ENCODE assay signal across 8 cellular contexts in the genomic region with DNA sequence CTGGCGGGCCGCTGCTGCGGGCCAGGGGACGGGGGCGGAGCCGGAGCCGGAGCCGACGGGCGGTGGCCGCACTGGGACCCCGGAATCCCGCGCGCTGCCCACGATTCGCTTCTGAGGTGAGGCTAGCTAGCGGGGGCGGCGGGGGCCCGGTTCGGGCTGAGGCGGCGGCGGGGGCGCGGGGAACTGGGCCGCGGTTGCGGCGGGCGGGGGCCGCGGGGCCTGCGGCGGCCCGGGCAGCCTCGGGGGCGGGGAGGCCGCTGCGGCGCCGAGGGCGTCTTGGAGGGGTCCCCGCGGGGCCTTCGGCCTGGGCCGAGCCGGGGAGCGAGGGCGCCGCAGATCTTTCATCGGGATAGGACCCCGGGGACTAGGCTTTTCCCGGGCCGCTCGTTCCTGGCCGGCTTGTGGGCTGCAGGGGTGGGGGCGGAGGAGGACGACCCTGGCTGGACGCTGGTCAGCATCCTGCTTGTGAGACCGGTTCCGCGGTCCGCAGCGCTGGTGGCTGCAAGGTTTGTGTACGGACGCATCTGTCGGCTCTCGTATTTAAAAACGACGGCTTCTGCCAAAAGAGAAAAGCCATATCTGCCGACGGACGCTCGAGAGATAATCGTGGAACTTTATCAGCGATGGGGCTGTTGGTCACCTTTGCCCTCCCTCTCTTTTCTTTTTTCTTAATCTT. TPM values are rescaled to one million over a fixed set of nuclear protein-coding genes. Genes with fewer than 3 reads are reported as not detected.
DNase-seq lines count a peak whose midpoint lies in the region; ATAC-seq and TF ChIP-seq lines count a peak whose summit lies in the region.

No MANE protein-coding gene starts in this region.

- TF ChIP-seq CTCF in DND-41 (IDR thresholded peaks at IDR 0.05; ENCODE audit: borderline replicate concordance, extremely low read depth, low read length, poor library complexity, severe bottlenecking) (no peak), cardiac fibroblast (IDR thresholded peaks at IDR 0.05; ENCODE audit: low read depth, low read length) (no peak), stomach (IDR thresholded peaks at IDR 0.05) (no peak)

- peak overlapping the region; percentile 76 for H3K4me2 ChIP-seq in DND-41 (ENCODE audit: insufficient read depth, low read length)

- H3K27me3 ChIP-seq in DND-41 (ENCODE audit: insufficient read depth, low read length, poor library complexity) = no peaks in the 10 kb centered on the region
- no peaks in the 10 kb centered on the region for H3K27me3 ChIP-seq in stomach

- peaks cover 4% of the 10 kb centered on the region for H3K9me3 ChIP-seq in DND-41 (ENCODE audit: insufficient read depth, low read length, severe bottlenecking)
- H3K9me3 ChIP-seq in stomach = no peaks in the 10 kb centered on the region

- H3K79me2 ChIP-seq in DND-41 (ENCODE audit: insufficient read depth, low read length) = peaks cover 68% of the 10 kb centered on the region

- ATAC-seq in DND-41 (ENCODE audit: insufficient read depth, low read depth) (no peak; the same call in 1 of the 3 replicates), GM21786 (IDR thresholded peaks at IDR 0.05; ENCODE audit: unreplicated experiment) (peak; percentile 3), left lobe of liver (peak; percentile 30)

- 0 to 1% (median 0%) methylated on average over 16 to 78 of the region's 78 CpGs for WGBS in stomach, 5 donors

- no peak for TF ChIP-seq POLR2A in stomach (IDR thresholded peaks at IDR 0.05)

- H2AFZ ChIP-seq in DND-41 (ENCODE audit: low read depth, low read length) = peak overlapping the region; percentile 73

- H3K9ac ChIP-seq in DND-41 (ENCODE audit: low read depth, low read length) = peak overlapping the region; percentile 86

- TF ChIP-seq EP300 in stomach (IDR thresholded peaks at IDR 0.05) = no peak

- peaks cover 31% of the 10 kb centered on the region for H4K20me1 ChIP-seq in DND-41 (ENCODE audit: insufficient read depth, low read length)

- DNase-seq in DND-41 (no peak), NCI-H69 (lab: John Stamatoyannopoulos, UW) (peak; percentile 43), cardiac fibroblast (ENCODE audit: low read depth in 2 of 2) (peak; percentile 35 to 42), left lobe of liver (ENCODE audit: low spot score) (peak; percentile 62), stomach (peak; percentile 55), kidney glomerular epithelial cell (lab: John Stamatoyannopoulos, UW) (no peak)
- no peak for DNase-seq in NK-92 treated with Interleukin-12 subunit alpha and Interleukin-12 subunit beta, amount 100 ng/mL, for 24 hours (lab: John Stamatoyannopoulos, UW)

- H3K27ac ChIP-seq in DND-41 (ENCODE audit: low read length) (peak overlapping the region; percentile 71), stomach (peak overlapping the region; percentile 91 to 95 (median 93))

- intact Hi-C loops in stomach (cut with DNase I; ENCODE audit: low total_unique reads) = no loop called here

- peaks cover 45% of the 10 kb centered on the region for H3K4me1 ChIP-seq in DND-41 (ENCODE audit: insufficient read depth, low read length)
- H3K4me1 ChIP-seq in stomach = peaks cover 43 to 58% (median 51%) of the 10 kb centered on the region in 4 donors

- H3K4me3 ChIP-seq in DND-41 (ENCODE audit: low read depth in 1 of 2, low read length in 2 of 2) = peak overlapping the region; percentile 89 to 97
- H3K4me3 ChIP-seq in cardiac fibroblast (replicated peaks in 1 of 2; ENCODE audit: low read depth in 2 of 2, low read length in 2 of 2) = peak overlapping the region; percentile 80 to 82
- H3K4me3 ChIP-seq in stomach = peak overlapping the region; percentile 68 to 88 (median 74)

- H3K36me3 ChIP-seq in DND-41 (ENCODE audit: insufficient read depth, low read length) = peaks cover 3% of the 10 kb centered on the region; the same call in 1 of the 2 replicates
- no peaks in the 10 kb centered on the region for H3K36me3 ChIP-seq in stomach

RNA-seq across cellular contexts. Expression of a gene that starts 0.4 kb away (rescaled TPM):
- total RNA-seq in left lobe of liver (113 TPM), stomach (1,000 to 10,000 TPM in 1 of 5 donors, 100 to 1,000 TPM in 4; 162 to 1,174 (median 290) TPM)
- 100 to 1,000 TPM; 103 to 197 (median 127) TPM for polyA plus RNA-seq in stomach

RNA-seq across cellular contexts. Expression of a gene that starts 51.2 kb away (rescaled TPM):
- total RNA-seq in left lobe of liver = 59.8 TPM
- total RNA-seq in stomach = 100 to 1,000 TPM in 2 of 5 donors, 10 to 100 TPM in 3; 31.8 to 151 (median 89.9) TPM
- polyA plus RNA-seq in stomach = 10 to 100 TPM in 2 of 3 donors, 1 to 10 TPM in 1; 9.0 to 26.7 (median 11.1) TPM

Comparison
In these comparisons a context has a peak if more than half of its experiments do, and no peak if none do; other contexts are left out.
1. DNase-seq: peak in NCI-H69 (single experiment), cardiac fibroblast (2 of 2), left lobe of liver (single experiment) and stomach (single experiment); none in DND-41 (single experiment), NK-92 treated with Interleukin-12 subunit alpha and Interleukin-12 subunit beta, amount 100 ng/mL, for 24 hours (single experiment) and kidney glomerular epithelial cell (single experiment).
2. Peak in every context shown above with its lines, with median percentiles within 50 percentile points of each other: H3K4me3 ChIP-seq.